15 cellular contexts compared by ENCODE assay signal in genomic region chr17:58002973-58003372, GRCh38. TPM values are rescaled to one million over a fixed set of nuclear protein-coding genes. Genes with fewer than 3 reads are reported as not detected.
DNase-seq lines count a peak whose midpoint lies in the region; ATAC-seq and TF ChIP-seq lines count a peak whose summit lies in the region.
"Had no signal": no experiment of that assay in that cellular context is flagged by ENCODE, and none has a peak within 500 bp of the region (broad histone marks: within the 10 kb centered on the region; RNA-seq: fewer than 3 reads in every experiment).

No MANE protein-coding gene starts in this region.

- peaks cover 79% of the 10 kb centered on the region for H3K36me3 Mint-ChIP-seq in CD4-positive, alpha-beta T cell (ENCODE audit: low read depth)
- H3K36me3 Mint-ChIP-seq in activated T-helper 17 cell treated with anti-CD3 and anti-CD28 coated beads, Interleukin-2, amount 50 U/mL, for 72 hours (ENCODE audit: low read depth) = peaks cover 100% of the 10 kb centered on the region
- peaks cover 16% of the 10 kb centered on the region for H3K36me3 Mint-ChIP-seq in natural killer cell

- no peak for TF ChIP-seq CTCF in CD4-positive, alpha-beta T cell (IDR thresholded peaks at IDR 0.05)
- TF ChIP-seq CTCF in HFF-Myc (IDR thresholded peaks at IDR 0.05; ENCODE audit: low read depth, low read length, missing control alignments) (no peak), natural killer cell (IDR thresholded peaks at IDR 0.05) (no peak), foreskin fibroblast (IDR thresholded peaks at IDR 0.05; ENCODE audit: low read depth, low read length) (no peak), stomach (IDR thresholded peaks at IDR 0.05) (no peak)

- peaks cover 32 to 72% (median 51%) of the 10 kb centered on the region in 4 donors for H3K4me1 ChIP-seq in stomach

- H3K9me3 Mint-ChIP-seq in CD4-positive, alpha-beta T cell = no peaks in the 10 kb centered on the region
- H3K9me3 Mint-ChIP-seq in activated T-helper 17 cell treated with anti-CD3 and anti-CD28 coated beads, Interleukin-2, amount 50 U/mL, for 72 hours = no peaks in the 10 kb centered on the region
- H3K9me3 Mint-ChIP-seq in natural killer cell = no peaks in the 10 kb centered on the region
- H3K9me3 Mint-ChIP-seq: dendritic cell treated with granulocyte-macrophage colony-stimulating factor and Interleukin-4, amounts not matched to agents 40 ng/mL and 50 ng/mL, for 4 days had no signal

- intact Hi-C loops in CD4-positive, alpha-beta T cell (cut with DNase I, micrococcal nuclease) = loop anchor here (10.0 kb wide), 4 partner anchors 512 to 1702 kb away; partner anchors contain the start of genes C17orf67 (in 1 of the 2), DGKE (in 1 of the 2), MSI2 (in 1 of the 2) and MTMR4 (in 1 of the 2)
- intact Hi-C loops in natural killer cell (cut with micrococcal nuclease) = loop anchor here (10.0 kb wide), 1 partner anchor 512 kb away; the partner anchor contains the start of gene MTMR4
- intact Hi-C loops in stomach (cut with DNase I; ENCODE audit: low total_unique reads) = no loop called here

- POLR2A ChIA-PET in CD4-positive, alpha-beta T cell (lab: Charles Lee) = interaction anchor here (1.1 to 1.4 kb wide), 2 partner anchors 9 to 15 kb away, joined by 5 read pairs; partner anchors contain the start of gene VEZF1

- H3K36me3 ChIP-seq in stomach = peaks cover 33 to 73% (median 64%) of the 10 kb centered on the region in 4 donors

- H3K27ac Mint-ChIP-seq in CD4-positive, alpha-beta T cell = peak overlapping the region; percentile 8
- peak overlapping the region; percentile 80 for H3K27ac Mint-ChIP-seq in activated T-helper 17 cell treated with anti-CD3 and anti-CD28 coated beads, Interleukin-2, amount 50 U/mL, for 72 hours
- H3K27ac Mint-ChIP-seq in natural killer cell = peak overlapping the region; percentile 25 to 39
- H3K27ac Mint-ChIP-seq: dendritic cell treated with granulocyte-macrophage colony-stimulating factor and Interleukin-4, amounts not matched to agents 40 ng/mL and 50 ng/mL, for 4 days had no signal

- no peak for TF ChIP-seq POLR2A in stomach (IDR thresholded peaks at IDR 0.05)

- H3K9me3 ChIP-seq in CD4-positive, alpha-beta T cell (ENCODE audit: control insufficient read depth, low read length) = no peaks in the 10 kb centered on the region
- H3K9me3 ChIP-seq in stomach = no peaks in the 10 kb centered on the region

- H3K4me1 Mint-ChIP-seq in CD4-positive, alpha-beta T cell (ENCODE audit: low read depth) = peaks cover 87% of the 10 kb centered on the region
- H3K4me1 Mint-ChIP-seq in activated T-helper 17 cell treated with anti-CD3 and anti-CD28 coated beads, Interleukin-2, amount 50 U/mL, for 72 hours = peaks cover 45% of the 10 kb centered on the region
- H3K4me1 Mint-ChIP-seq in natural killer cell = peaks cover 49 to 50% of the 10 kb centered on the region in 2 donors

- no peak overlapping the region for H3K27ac ChIP-seq in CD4-positive, alpha-beta T cell (ENCODE audit: low read depth, low read length)
- H3K27ac ChIP-seq in stomach = peak overlapping the region in 1 of 5 donors; percentile 2

- H3K27me3 Mint-ChIP-seq in CD4-positive, alpha-beta T cell = no peaks in the 10 kb centered on the region
- H3K27me3 Mint-ChIP-seq in activated T-helper 17 cell treated with anti-CD3 and anti-CD28 coated beads, Interleukin-2, amount 50 U/mL, for 72 hours = no peaks in the 10 kb centered on the region
- no peaks in the 10 kb centered on the region for H3K27me3 Mint-ChIP-seq in natural killer cell (ENCODE audit: low read depth in 2 of 2)
- H3K27me3 Mint-ChIP-seq: dendritic cell treated with granulocyte-macrophage colony-stimulating factor and Interleukin-4, amounts not matched to agents 40 ng/mL and 50 ng/mL, for 4 days had no signal

- CTCF ChIA-PET in CD4-positive, alpha-beta T cell (lab: Charles Lee) = interaction anchor here (0.6 kb wide), 1 partner anchor 19 kb away, joined by 4 read pairs; no protein-coding TSS in a partner anchor

- TF ChIP-seq EP300 in stomach (IDR thresholded peaks at IDR 0.05) = no peak

- no peak for DNase-seq in CD4-positive, alpha-beta T cell
- no peak for DNase-seq in HFF-Myc (ENCODE audit: extremely low read depth, low read depth)
- DNase-seq in natural killer cell = no peak
- no peak for DNase-seq in foreskin fibroblast
- DNase-seq in stomach = no peak
- DNase-seq: amniotic stem cell, kidney, NCI-H1105, NCI-H524 treated with DMSO at 0.1 percent for 48 hours, retina, SIG-M5 had no signal

- H3K4me3 ChIP-seq in HFF-Myc (replicated peaks; ENCODE audit: low read depth, low read length) = peak overlapping the region; percentile 99
- H3K4me3 ChIP-seq in foreskin fibroblast (ENCODE audit: low read depth in 1 of 2, low read length in 2 of 2) = no peak overlapping the region
- H3K4me3 ChIP-seq in stomach = no peak overlapping the region

- no peak for ATAC-seq in CD4-positive, alpha-beta T cell (ENCODE audit: poor library complexity)
- ATAC-seq in activated T-helper 17 cell treated with anti-CD3 and anti-CD28 coated beads, Interleukin-2, amount 50 U/mL, for 72 hours (replicated peaks) = no peak
- no peak for ATAC-seq in natural killer cell
- ATAC-seq in GM19023 (IDR thresholded peaks at IDR 0.05; ENCODE audit: unreplicated experiment) = no peak
- ATAC-seq: activated CD4-positive, CD25-positive, alpha-beta regulatory T cell treated with anti-CD3 and anti-CD28 coated beads, Interleukin-2, amount 50 U/mL, for 24 hours had no signal

- no peaks in the 10 kb centered on the region for H3K27me3 ChIP-seq in CD4-positive, alpha-beta T cell (ENCODE audit: control insufficient read depth, insufficient read depth, low read length)
- H3K27me3 ChIP-seq in stomach = no peaks in the 10 kb centered on the region

- H3K4me3 Mint-ChIP-seq in CD4-positive, alpha-beta T cell = peak overlapping the region; percentile 65
- H3K4me3 Mint-ChIP-seq in activated T-helper 17 cell treated with anti-CD3 and anti-CD28 coated beads, Interleukin-2, amount 50 U/mL, for 72 hours = peak overlapping the region; percentile 100
- H3K4me3 Mint-ChIP-seq in natural killer cell = no peak overlapping the region
- H3K4me3 Mint-ChIP-seq: dendritic cell treated with granulocyte-macrophage colony-stimulating factor and Interleukin-4, amounts not matched to agents 40 ng/mL and 50 ng/mL, for 4 days had no signal

- 72 to 84% (median 77%) methylated on average over 2 of the region's 2 CpGs for WGBS in stomach, 5 donors

RNA-seq across cellular contexts. Expression of gene SRSF1, which starts 4.1 kb away (rescaled TPM):
- 100 to 1,000 TPM; 115 to 121 TPM for total RNA-seq in CD4-positive, alpha-beta T cell
- total RNA-seq in activated T-helper 17 cell treated with anti-CD3 and anti-CD28 coated beads, Interleukin-2, amount 50 U/mL, for 72 hours = 100 to 1,000 TPM; 276 to 391 TPM
- total RNA-seq in natural killer cell (100 to 1,000 TPM; 125 to 157 (median 137) TPM), stomach (100 to 1,000 TPM; 160 to 351 (median 242) TPM)
- 10 to 100 TPM; 81.7 to 97.9 (median 84.0) TPM for polyA plus RNA-seq in stomach

RNA-seq across cellular contexts. Expression of gene VEZF1, which starts 14.9 kb away (rescaled TPM):
- total RNA-seq in CD4-positive, alpha-beta T cell = 10 to 100 TPM; 41.6 to 41.7 TPM
- total RNA-seq in activated T-helper 17 cell treated with anti-CD3 and anti-CD28 coated beads, Interleukin-2, amount 50 U/mL, for 72 hours = 10 to 100 TPM; 21.4 to 29.6 TPM
- 10 to 100 TPM; 49.8 to 64.6 (median 63.4) TPM for total RNA-seq in natural killer cell
- 100 to 1,000 TPM in 1 of 5 donors, 10 to 100 TPM in 3, 1 to 10 TPM in 1; 7.8 to 103 (median 31.0) TPM for total RNA-seq in stomach
- polyA plus RNA-seq in stomach = 10 to 100 TPM; 15.8 to 27.2 (median 19.7) TPM

RNA-seq across cellular contexts. Expression of gene CUEDC1, which starts 47.8 kb away (rescaled TPM):
- 1 to 10 TPM in 1 of 2 experiments, under 1 TPM in 1; 0.41 to 1.0 TPM for total RNA-seq in CD4-positive, alpha-beta T cell
- under 1 TPM; 0.15 to 0.56 TPM for total RNA-seq in activated T-helper 17 cell treated with anti-CD3 and anti-CD28 coated beads, Interleukin-2, amount 50 U/mL, for 72 hours
- 1 to 10 TPM; 1.5 to 3.7 (median 2.6) TPM for total RNA-seq in natural killer cell
- total RNA-seq in stomach = 100 to 1,000 TPM in 1 of 5 donors, 10 to 100 TPM in 4; 10.5 to 111 (median 23.6) TPM
- 10 to 100 TPM; 16.5 to 30.1 (median 19.8) TPM for polyA plus RNA-seq in stomach

Comparison
In these comparisons a context has a peak if more than half of its experiments do, and no peak if none do; other contexts are left out.
1. H3K27ac Mint-ChIP-seq: peak in every context shown above with its lines; median percentile 80 in activated T-helper 17 cell treated with anti-CD3 and anti-CD28 coated beads, Interleukin-2, amount 50 U/mL, for 72 hours; 32 in natural killer cell; 8 in CD4-positive, alpha-beta T cell.